2 cellular contexts compared by ENCODE assay signal in the genomic region with DNA sequence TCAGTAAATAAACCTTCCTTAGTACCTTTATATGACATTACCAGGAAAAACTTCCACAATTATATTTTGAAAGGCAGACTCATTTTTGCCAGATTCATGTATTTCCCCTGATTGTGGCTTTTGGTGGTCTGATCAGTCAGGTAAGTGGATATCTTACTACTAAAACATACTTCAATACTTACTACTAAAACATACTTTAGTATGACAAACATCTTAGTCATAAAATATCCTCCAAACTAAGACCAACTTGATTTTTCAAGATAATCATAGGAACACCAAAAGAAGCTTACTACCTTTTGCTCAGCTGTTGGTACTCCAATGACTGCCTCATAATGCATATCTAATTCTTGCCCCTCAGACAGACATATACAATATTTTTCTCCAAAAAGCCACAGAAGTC.
TF ChIP-seq lines count a peak whose summit lies in the region.

No MANE protein-coding gene starts in this region.

TF ChIP-seq in SK-N-SH, 30 proteins besides CTCF, POLR2A, EP300 and RAD21 (continued from another document):
- TF ChIP-seq, protein P1, sequence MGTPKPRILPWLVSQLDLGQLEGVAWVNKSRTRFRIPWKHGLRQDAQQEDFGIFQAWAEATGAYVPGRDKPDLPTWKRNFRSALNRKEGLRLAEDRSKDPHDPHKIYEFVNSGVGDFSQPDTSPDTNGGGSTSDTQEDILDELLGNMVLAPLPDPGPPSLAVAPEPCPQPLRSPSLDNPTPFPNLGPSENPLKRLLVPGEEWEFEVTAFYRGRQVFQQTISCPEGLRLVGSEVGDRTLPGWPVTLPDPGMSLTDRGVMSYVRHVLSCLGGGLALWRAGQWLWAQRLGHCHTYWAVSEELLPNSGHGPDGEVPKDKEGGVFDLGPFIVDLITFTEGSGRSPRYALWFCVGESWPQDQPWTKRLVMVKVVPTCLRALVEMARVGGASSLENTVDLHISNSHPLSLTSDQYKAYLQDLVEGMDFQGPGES (IDR thresholded peaks at IDR 0.05; ENCODE audit: low read depth, low read length) = no peak
- no peak for TF ChIP-seq USF2 (IDR thresholded peaks at IDR 0.05; ENCODE audit: borderline replicate concordance, low read depth, low read length)
TF ChIP-seq in SK-N-SH: peak in this region for 1.

TF ChIP-seq in SK-N-SH treated with all-trans-retinoic acid at 6 μM for 48 hours, 23 proteins besides CTCF, POLR2A, EP300 and RAD21 (continued from another document):
- TF ChIP-seq, protein P2, sequence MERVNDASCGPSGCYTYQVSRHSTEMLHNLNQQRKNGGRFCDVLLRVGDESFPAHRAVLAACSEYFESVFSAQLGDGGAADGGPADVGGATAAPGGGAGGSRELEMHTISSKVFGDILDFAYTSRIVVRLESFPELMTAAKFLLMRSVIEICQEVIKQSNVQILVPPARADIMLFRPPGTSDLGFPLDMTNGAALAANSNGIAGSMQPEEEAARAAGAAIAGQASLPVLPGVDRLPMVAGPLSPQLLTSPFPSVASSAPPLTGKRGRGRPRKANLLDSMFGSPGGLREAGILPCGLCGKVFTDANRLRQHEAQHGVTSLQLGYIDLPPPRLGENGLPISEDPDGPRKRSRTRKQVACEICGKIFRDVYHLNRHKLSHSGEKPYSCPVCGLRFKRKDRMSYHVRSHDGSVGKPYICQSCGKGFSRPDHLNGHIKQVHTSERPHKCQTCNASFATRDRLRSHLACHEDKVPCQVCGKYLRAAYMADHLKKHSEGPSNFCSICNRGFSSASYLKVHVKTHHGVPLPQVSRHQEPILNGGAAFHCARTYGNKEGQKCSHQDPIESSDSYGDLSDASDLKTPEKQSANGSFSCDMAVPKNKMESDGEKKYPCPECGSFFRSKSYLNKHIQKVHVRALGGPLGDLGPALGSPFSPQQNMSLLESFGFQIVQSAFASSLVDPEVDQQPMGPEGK (CRISPR knock-in tag; IDR thresholded peaks at IDR 0.05; ENCODE audit: borderline replicate concordance) = no peak
- no peak for TF ChIP-seq CSDC2 (CRISPR knock-in tag; IDR thresholded peaks at IDR 0.05)
- TF ChIP-seq TSHZ2 (CRISPR knock-in tag; IDR thresholded peaks at IDR 0.05) = no peak
